Comparison of ENCODE assay signal across 12 cellular contexts in the genomic region with DNA sequence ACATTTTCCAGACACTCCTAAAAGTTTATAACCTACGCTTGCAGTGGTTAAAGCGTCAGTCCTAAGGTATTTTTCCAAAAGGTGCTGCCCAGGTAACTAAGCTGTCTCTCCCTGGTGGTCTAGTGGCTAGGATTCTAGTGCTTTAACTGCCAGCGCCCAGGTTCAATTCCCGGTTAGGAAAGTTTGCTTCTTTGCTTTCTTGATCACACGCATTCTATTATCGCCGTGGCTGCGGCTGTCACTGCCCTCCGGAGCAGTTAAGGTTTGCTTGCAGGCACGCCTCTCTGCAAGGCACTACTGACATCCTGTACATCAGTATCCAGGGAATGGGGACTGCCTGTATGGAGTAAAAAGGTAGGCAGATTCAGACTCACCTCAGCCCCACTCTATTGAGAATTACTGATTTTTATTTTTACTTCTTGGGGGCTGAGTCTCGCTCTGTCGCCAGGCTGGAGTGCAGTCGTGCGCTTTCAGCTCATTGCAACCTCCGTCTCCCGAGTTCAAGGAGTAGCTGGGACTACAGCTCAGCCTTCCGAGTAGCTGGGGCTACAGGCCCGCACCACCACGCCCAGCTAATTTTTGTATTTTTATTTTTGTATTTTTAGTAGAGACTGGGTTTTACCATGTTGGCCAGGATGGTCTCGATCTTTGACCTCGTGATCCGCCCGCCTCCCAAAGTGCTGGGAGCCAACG. TPM values are rescaled to one million over a fixed set of nuclear protein-coding genes. Genes with fewer than 3 reads are reported as not detected.
A peak's percentile ranks its signal among the peaks of the same experiment; 100 is the strongest.
DNase-seq lines count a peak whose midpoint lies in the region; ATAC-seq and TF ChIP-seq lines count a peak whose summit lies in the region.
"Had no signal": no experiment of that assay in that cellular context is flagged by ENCODE, and none has a peak within 500 bp of the region (broad histone marks: within the 10 kb centered on the region; RNA-seq: fewer than 3 reads in every experiment).

No MANE protein-coding gene starts in this region.

- POLR2A ChIA-PET in WTC11 (lab: Charles Lee): no interaction called here

- H3K4me3 ChIP-seq in brain microvascular endothelial cell (ENCODE audit: low read depth, low read length): no peak overlapping the region

- peak; percentile 70 for ATAC-seq in WTC11
- no peak for ATAC-seq in HG03460 (IDR thresholded peaks at IDR 0.05; ENCODE audit: unreplicated experiment)
- no peak for ATAC-seq in HG03108 (IDR thresholded peaks at IDR 0.05; ENCODE audit: unreplicated experiment)
- ATAC-seq: PC-3 had no signal

- peak; percentile 76 for DNase-seq in ELF-1 (ENCODE audit: low read depth, low spot score)
- DNase-seq in HuH-7.5 (ENCODE audit: low spot score): peak; percentile 32
- peak; percentile 72 for DNase-seq in WTC11 (ENCODE audit: low spot score)
- peak; percentile 13 for DNase-seq in kidney tubule cell (ENCODE audit: low spot score)
- no peak for DNase-seq in mucosa of gallbladder (ENCODE audit: low spot score)
- no peak for DNase-seq in brain microvascular endothelial cell
- DNase-seq: activated T-cell treated with anti-CD3 and anti-CD28 coated beads, Interleukin-2, amount 50 U/mL, for 4 hours; CD8-positive, alpha-beta memory T cell; PC-3 had no signal

- no peak for TF ChIP-seq CTCF in WTC11 (IDR thresholded peaks at IDR 0.05)
- TF ChIP-seq CTCF in brain microvascular endothelial cell (IDR thresholded peaks at IDR 0.05; ENCODE audit: low read depth, low read length, missing control alignments): no peak

- CTCF ChIA-PET in WTC11 (lab: Charles Lee): interaction anchor here (0.7 to 1.4 kb wide), 2 partner anchors 19 kb away, joined by 3 to 9 read pairs; no protein-coding TSS in a partner anchor

- in situ Hi-C loops in brain microvascular endothelial cell (cut with HindIII; ENCODE audit: low pct_ligation_motif_present, low sequenced_read_pairs): no loop called here

- no peak overlapping the region for H3K27ac Mint-ChIP-seq in WTC11

- no peaks in the 10 kb centered on the region for H3K9me3 Mint-ChIP-seq in WTC11
- H3K9me3 Mint-ChIP-seq: activated T-cell treated with anti-CD3 and anti-CD28 coated beads, Interleukin-2, amount 50 U/mL, for 4 hours; CD8-positive, alpha-beta memory T cell had no signal

- H3K36me3 Mint-ChIP-seq in WTC11: no peaks in the 10 kb centered on the region

- no peak overlapping the region for H3K27ac ChIP-seq in brain microvascular endothelial cell

- H3K27me3 ChIP-seq in brain microvascular endothelial cell (replicated peaks): no peaks in the 10 kb centered on the region

- H3K4me3 Mint-ChIP-seq in WTC11: peak overlapping the region; percentile 77

- H3K27me3 Mint-ChIP-seq in WTC11 (ENCODE audit: low read depth): peaks cover 12% of the 10 kb centered on the region

- H3K36me3 ChIP-seq in brain microvascular endothelial cell (replicated peaks): no peaks in the 10 kb centered on the region

- H3K4me1 Mint-ChIP-seq in WTC11: peaks cover 5% of the 10 kb centered on the region; the same call in 1 of the 2 replicates

TF ChIP-seq in WTC11, 78 proteins besides CTCF, POLR2A, EP300 and RAD21:
- TF ChIP-seq, protein P1, sequence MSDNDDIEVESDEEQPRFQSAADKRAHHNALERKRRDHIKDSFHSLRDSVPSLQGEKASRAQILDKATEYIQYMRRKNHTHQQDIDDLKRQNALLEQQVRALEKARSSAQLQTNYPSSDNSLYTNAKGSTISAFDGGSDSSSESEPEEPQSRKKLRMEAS (CRISPR knock-in tag; IDR thresholded peaks at IDR 0.05): no peak
- TF ChIP-seq, protein P2, sequence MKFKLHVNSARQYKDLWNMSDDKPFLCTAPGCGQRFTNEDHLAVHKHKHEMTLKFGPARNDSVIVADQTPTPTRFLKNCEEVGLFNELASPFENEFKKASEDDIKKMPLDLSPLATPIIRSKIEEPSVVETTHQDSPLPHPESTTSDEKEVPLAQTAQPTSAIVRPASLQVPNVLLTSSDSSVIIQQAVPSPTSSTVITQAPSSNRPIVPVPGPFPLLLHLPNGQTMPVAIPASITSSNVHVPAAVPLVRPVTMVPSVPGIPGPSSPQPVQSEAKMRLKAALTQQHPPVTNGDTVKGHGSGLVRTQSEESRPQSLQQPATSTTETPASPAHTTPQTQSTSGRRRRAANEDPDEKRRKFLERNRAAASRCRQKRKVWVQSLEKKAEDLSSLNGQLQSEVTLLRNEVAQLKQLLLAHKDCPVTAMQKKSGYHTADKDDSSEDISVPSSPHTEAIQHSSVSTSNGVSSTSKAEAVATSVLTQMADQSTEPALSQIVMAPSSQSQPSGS (CRISPR knock-in tag; IDR thresholded peaks at IDR 0.05; ENCODE audit: borderline replicate concordance, low read depth): no peak
- TF ChIP-seq NR1H2 (CRISPR knock-in tag; IDR thresholded peaks at IDR 0.05) (no peak), HMGA2 (CRISPR knock-in tag; IDR thresholded peaks at IDR 0.05) (no peak), GTF2I (CRISPR knock-in tag; conservative IDR thresholded peaks at IDR 0.05) (no peak), MYBL2 (CRISPR knock-in tag; IDR thresholded peaks at IDR 0.05) (no peak), FOXJ3 (CRISPR knock-in tag; IDR thresholded peaks at IDR 0.05; ENCODE audit: borderline replicate concordance) (no peak), ELF4 (CRISPR knock-in tag; IDR thresholded peaks at IDR 0.05; ENCODE audit: low read depth) (no peak)
- TF ChIP-seq, protein P3, sequence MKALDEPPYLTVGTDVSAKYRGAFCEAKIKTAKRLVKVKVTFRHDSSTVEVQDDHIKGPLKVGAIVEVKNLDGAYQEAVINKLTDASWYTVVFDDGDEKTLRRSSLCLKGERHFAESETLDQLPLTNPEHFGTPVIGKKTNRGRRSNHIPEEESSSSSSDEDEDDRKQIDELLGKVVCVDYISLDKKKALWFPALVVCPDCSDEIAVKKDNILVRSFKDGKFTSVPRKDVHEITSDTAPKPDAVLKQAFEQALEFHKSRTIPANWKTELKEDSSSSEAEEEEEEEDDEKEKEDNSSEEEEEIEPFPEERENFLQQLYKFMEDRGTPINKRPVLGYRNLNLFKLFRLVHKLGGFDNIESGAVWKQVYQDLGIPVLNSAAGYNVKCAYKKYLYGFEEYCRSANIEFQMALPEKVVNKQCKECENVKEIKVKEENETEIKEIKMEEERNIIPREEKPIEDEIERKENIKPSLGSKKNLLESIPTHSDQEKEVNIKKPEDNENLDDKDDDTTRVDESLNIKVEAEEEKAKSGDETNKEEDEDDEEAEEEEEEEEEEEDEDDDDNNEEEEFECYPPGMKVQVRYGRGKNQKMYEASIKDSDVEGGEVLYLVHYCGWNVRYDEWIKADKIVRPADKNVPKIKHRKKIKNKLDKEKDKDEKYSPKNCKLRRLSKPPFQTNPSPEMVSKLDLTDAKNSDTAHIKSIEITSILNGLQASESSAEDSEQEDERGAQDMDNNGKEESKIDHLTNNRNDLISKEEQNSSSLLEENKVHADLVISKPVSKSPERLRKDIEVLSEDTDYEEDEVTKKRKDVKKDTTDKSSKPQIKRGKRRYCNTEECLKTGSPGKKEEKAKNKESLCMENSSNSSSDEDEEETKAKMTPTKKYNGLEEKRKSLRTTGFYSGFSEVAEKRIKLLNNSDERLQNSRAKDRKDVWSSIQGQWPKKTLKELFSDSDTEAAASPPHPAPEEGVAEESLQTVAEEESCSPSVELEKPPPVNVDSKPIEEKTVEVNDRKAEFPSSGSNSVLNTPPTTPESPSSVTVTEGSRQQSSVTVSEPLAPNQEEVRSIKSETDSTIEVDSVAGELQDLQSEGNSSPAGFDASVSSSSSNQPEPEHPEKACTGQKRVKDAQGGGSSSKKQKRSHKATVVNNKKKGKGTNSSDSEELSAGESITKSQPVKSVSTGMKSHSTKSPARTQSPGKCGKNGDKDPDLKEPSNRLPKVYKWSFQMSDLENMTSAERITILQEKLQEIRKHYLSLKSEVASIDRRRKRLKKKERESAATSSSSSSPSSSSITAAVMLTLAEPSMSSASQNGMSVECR (CRISPR knock-in tag; IDR thresholded peaks at IDR 0.05; ENCODE audit: borderline replicate concordance): no peak

RNA-seq across cellular contexts. Expression of a gene that starts 53.2 kb away (rescaled TPM):
- total RNA-seq in WTC11 (2021) (not detected in 3 replicates), mucosa of gallbladder (not detected)
- total RNA-seq: activated T-cell treated with anti-CD3 and anti-CD28 coated beads, Interleukin-2, amount 50 U/mL, for 4 hours; CD8-positive, alpha-beta memory T cell; omental fat pad; PC-3 had no signal

Comparison
In these comparisons a context has a peak if more than half of its experiments do, and no peak if none do; other contexts are left out.
1. DNase-seq: peak in ELF-1 (single experiment), HuH-7.5 (single experiment), WTC11 (single experiment) and kidney tubule cell (single experiment); none in mucosa of gallbladder (single experiment) and brain microvascular endothelial cell (single experiment).